ENCODE assay signal across 17 cellular contexts in the genomic region with DNA sequence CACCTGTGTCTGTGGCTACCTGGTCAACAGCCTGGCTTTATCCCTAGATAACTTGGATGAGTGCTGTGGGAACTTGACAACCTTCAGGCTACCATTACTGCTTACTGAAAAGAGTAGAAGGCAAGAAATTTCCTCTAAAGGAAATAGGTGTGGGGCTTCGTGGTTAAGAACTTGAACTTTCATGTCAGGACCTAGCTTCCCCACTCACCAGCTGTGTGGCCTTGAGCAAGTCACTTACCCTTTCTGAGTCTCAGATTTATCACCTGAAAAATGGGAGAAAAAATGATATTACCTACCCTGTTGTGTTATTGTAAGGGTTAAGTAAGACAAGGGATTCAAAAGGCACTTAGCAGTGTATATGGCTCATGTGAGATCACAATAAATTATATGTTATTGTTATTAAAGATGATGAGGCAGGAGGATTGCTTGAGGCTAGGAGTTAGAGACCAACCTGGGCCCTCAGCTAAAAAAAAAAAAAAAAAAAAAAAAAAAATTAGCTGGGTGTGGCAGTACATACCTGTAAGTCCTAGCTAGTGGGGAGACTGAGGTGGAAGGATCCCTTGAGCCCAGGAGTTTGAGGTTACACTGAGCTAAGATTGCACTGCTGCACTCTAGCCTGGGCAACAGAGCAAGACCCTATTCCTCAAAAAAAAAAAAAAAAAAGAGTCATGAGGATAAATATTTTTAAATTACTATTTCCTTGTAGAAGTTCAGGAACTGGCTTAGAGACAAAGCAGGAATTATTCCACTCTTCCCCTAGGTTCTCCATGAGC.
DNase-seq lines count a peak whose midpoint lies in the region; ATAC-seq, FAIRE-seq and TF ChIP-seq lines count a peak whose summit lies in the region.
"Had no signal": no experiment of that assay in that cellular context is flagged by ENCODE, and none has a peak within 500 bp of the region (broad histone marks: within the 10 kb centered on the region; RNA-seq: fewer than 3 reads in every experiment).

No MANE protein-coding gene starts in this region.

- no peaks in the 10 kb centered on the region for H3K9me1 ChIP-seq in endothelial cell of umbilical vein (replicated peaks; ENCODE audit: control insufficient read depth, extremely low read depth, insufficient read depth, low read length)

- FAIRE-seq in HepG2 (lab: Jason Lieb, UNC): no peak
- no peak for FAIRE-seq in endothelial cell of umbilical vein (lab: Jason Lieb, UNC)
- FAIRE-seq: H54 had no signal

- TF ChIP-seq CTCF in HepG2 (CRISPR knock-in tag; IDR thresholded peaks at IDR 0.05) (no peak), right lobe of liver (IDR thresholded peaks at IDR 0.05) (no peak), RWPE2 (IDR thresholded peaks at IDR 0.05; ENCODE audit: poor library complexity, severe bottlenecking) (no peak), endothelial cell of umbilical vein (IDR thresholded peaks at IDR 0.05; ENCODE audit: extremely low read depth in 1 of 2, insufficient read depth in 1 of 2, low read depth in 1 of 2, low read length in 2 of 2) (no peak)

- dilution Hi-C loops in endothelial cell of umbilical vein (cut with MboI; ENCODE audit: extremely low pct_ligation_motif_present, low sequenced_read_pairs): no loop called here

- no peaks in the 10 kb centered on the region for H3K9me3 ChIP-seq in HepG2 (ENCODE audit: low read length)
- no peaks in the 10 kb centered on the region for H3K9me3 ChIP-seq in right lobe of liver
- no peaks in the 10 kb centered on the region for H3K9me3 ChIP-seq in RWPE2 (ENCODE audit: severe bottlenecking)
- H3K9me3 ChIP-seq in endothelial cell of umbilical vein (replicated peaks; ENCODE audit: control insufficient read depth, insufficient read depth, low read length): no peaks in the 10 kb centered on the region
- no peaks in the 10 kb centered on the region for H3K9me3 ChIP-seq in SJCRH30 (replicated peaks)

- H3K4me2 ChIP-seq in HepG2 (ENCODE audit: low read depth, low read length): peak overlapping the region; percentile 68
- H3K4me2 ChIP-seq in endothelial cell of umbilical vein (ENCODE audit: insufficient read depth, low read length): no peak overlapping the region

- no peak for TF ChIP-seq RAD21 in HepG2 (CRISPR knock-in tag; IDR thresholded peaks at IDR 0.05)

- H3K4me1 ChIP-seq in HepG2 (ENCODE audit: insufficient read depth, low read length): peaks cover 27% of the 10 kb centered on the region
- H3K4me1 ChIP-seq in right lobe of liver: peaks cover 0 to 11% (median 0%) of the 10 kb centered on the region in 4 donors
- peaks cover 16% of the 10 kb centered on the region for H3K4me1 ChIP-seq in RWPE2 (ENCODE audit: insufficient read depth, poor library complexity, severe bottlenecking)
- peaks cover 42% of the 10 kb centered on the region for H3K4me1 ChIP-seq in endothelial cell of umbilical vein (ENCODE audit: control insufficient read depth, extremely low read depth, insufficient read depth, low read length)
- peaks cover 38% of the 10 kb centered on the region for H3K4me1 ChIP-seq in SJCRH30

- H2AFZ ChIP-seq in HepG2 (ENCODE audit: low read length) (no peak overlapping the region), endothelial cell of umbilical vein (ENCODE audit: low read depth, low read length) (peak overlapping the region; percentile 46)

- intact Hi-C loops in HepG2 (cut with micrococcal nuclease; ENCODE audit: unreplicated experiment) (loop anchor here (10.0 kb wide), 1 partner anchor 267 kb away; no protein-coding TSS in a partner anchor), right lobe of liver (cut with DNase I) (no loop called here), endothelial cell of umbilical vein (cut with micrococcal nuclease) (no loop called here)

- no peak for TF ChIP-seq POLR2A in HepG2 (IDR thresholded peaks at IDR 0.05; ENCODE audit: insufficient read depth in 1 of 2, low read depth in 2 of 2, low read length in 2 of 2)
- TF ChIP-seq POLR2A in right lobe of liver (IDR thresholded peaks at IDR 0.05): no peak
- TF ChIP-seq POLR2A in endothelial cell of umbilical vein (IDR thresholded peaks at IDR 0.05; ENCODE audit: low read depth, low read length): no peak

- H3K27ac ChIP-seq in HepG2 (ENCODE audit: extremely low read length, insufficient read depth, low read length) (peak overlapping the region; percentile 65), right lobe of liver (no peak overlapping the region), RWPE2 (ENCODE audit: poor library complexity, severe bottlenecking) (no peak overlapping the region), endothelial cell of umbilical vein (ENCODE audit: insufficient read depth, low read depth, low read length) (no peak overlapping the region), SJCRH30 (no peak overlapping the region)

- H3K79me2 ChIP-seq in HepG2 (ENCODE audit: insufficient read depth, low read length) (no peaks in the 10 kb centered on the region), endothelial cell of umbilical vein (ENCODE audit: control insufficient read depth, insufficient read depth, low read length) (no peaks in the 10 kb centered on the region)

- in situ Hi-C loops in HepG2 (cut with HindIII; ENCODE audit: extremely low pct_ligation_motif_present, low pct_unique_long_range_greater_than_20kb): no loop called here

- H3K36me3 ChIP-seq in HepG2 (replicated peaks in 1 of 2; ENCODE audit: control insufficient read depth in 1 of 2, insufficient read depth in 2 of 2, low read length in 2 of 2): no peaks in the 10 kb centered on the region; a peak in 1 of 5 replicates
- no peaks in the 10 kb centered on the region for H3K36me3 ChIP-seq in right lobe of liver
- H3K36me3 ChIP-seq in RWPE2 (ENCODE audit: low read depth): no peaks in the 10 kb centered on the region
- no peaks in the 10 kb centered on the region for H3K36me3 ChIP-seq in endothelial cell of umbilical vein (ENCODE audit: control insufficient read depth in 2 of 2, extremely low read depth in 1 of 2, insufficient read depth in 2 of 2, low read length in 2 of 2)
- no peaks in the 10 kb centered on the region for H3K36me3 ChIP-seq in SJCRH30

- H3K27me3 ChIP-seq in HepG2 (ENCODE audit: control insufficient read depth in 1 of 2, insufficient read depth in 2 of 2, low read length in 2 of 2): no peaks in the 10 kb centered on the region; a peak in 1 of 5 replicates
- no peaks in the 10 kb centered on the region for H3K27me3 ChIP-seq in right lobe of liver
- H3K27me3 ChIP-seq in RWPE2 (ENCODE audit: insufficient read depth, poor library complexity, severe bottlenecking): no peaks in the 10 kb centered on the region
- H3K27me3 ChIP-seq in endothelial cell of umbilical vein (ENCODE audit: control insufficient read depth in 2 of 2, insufficient read depth in 2 of 2, low read length in 2 of 2): no peaks in the 10 kb centered on the region
- no peaks in the 10 kb centered on the region for H3K27me3 ChIP-seq in SJCRH30

- DNase-seq in HepG2 (ENCODE audit: low spot score) (no peak), right lobe of liver (no peak), RWPE2 (ENCODE audit: low spot score) (no peak), endothelial cell of umbilical vein (ENCODE audit: low read depth, low spot score) (no peak), SJCRH30 (no peak), NCI-H748 treated with DMSO at 0.1 percent for 48 hours (lab: John Stamatoyannopoulos, UW) (no peak), NCI-H510A (lab: John Stamatoyannopoulos, UW) (no peak), SKM-1 treated with dmso at 0.1 percent for 144 hours (lab: John Stamatoyannopoulos, UW; ENCODE audit: unreplicated experiment) (no peak)
- DNase-seq: activated CD4-positive, alpha-beta memory T cell treated with anti-CD3 and anti-CD28 coated beads, Interleukin-2, amount 10 ng/mL, durations not matched to agents 7 days and 5 days; activated naive CD4-positive, alpha-beta T cell treated with anti-CD3 and anti-CD28 coated beads, Interleukin-2, amount 50 U/mL, for 16 hours; activated T-cell treated with anti-CD3 and anti-CD28 coated beads, Interleukin-2, amount 50 U/mL, for 24 hours; cerebellar nuclear complex; effector memory CD8-positive, alpha-beta T cell; NCI-H1436; SHP77 had no signal

- TF ChIP-seq EP300 in HepG2 (IDR thresholded peaks at IDR 0.05; ENCODE audit: low read depth in 2 of 2, low read length in 2 of 2) (no peak), HepG2 (CRISPR knock-in tag; IDR thresholded peaks at IDR 0.05; ENCODE audit: borderline replicate concordance) (no peak)

- ATAC-seq in HepG2 (no peak), right lobe of liver (no peak), RWPE2 (ENCODE audit: low read depth) (peak; percentile 22; the same call in 1 of the 3 replicates)
- ATAC-seq: effector memory CD8-positive, alpha-beta T cell; stimulated activated memory B cell treated with anti-CD40 and anti-IgM and Interleukin-4, amounts not matched to agents 10 μg/mL and 1 μg/mL and 100 μg/mL, for 72 hours had no signal

- BruUV-seq in HepG2 (replicated peaks; lab: Mats Ljungman, UMichigan) (no TSS peak), endothelial cell of umbilical vein (replicated peaks; lab: Mats Ljungman, UMichigan) (no TSS peak)

- H4K20me1 ChIP-seq in HepG2 (ENCODE audit: insufficient read depth, low read length) (no peaks in the 10 kb centered on the region), endothelial cell of umbilical vein (replicated peaks; ENCODE audit: control insufficient read depth, extremely low read depth, insufficient read depth, low read length) (no peaks in the 10 kb centered on the region)

- H3K9ac ChIP-seq in HepG2 (ENCODE audit: insufficient read depth, low read depth, low read length): peak overlapping the region; percentile 19; the same call in 1 of the 2 replicates
- no peak overlapping the region for H3K9ac ChIP-seq in endothelial cell of umbilical vein (replicated peaks; ENCODE audit: extremely low read depth, insufficient read depth, low read length)

- POLR2A ChIA-PET in HepG2 (lab: Yijun Ruan, JAX): interaction anchor here (1.3 kb wide), 1 partner anchor 62 kb away, joined by 3 read pairs; no protein-coding TSS in a partner anchor
- POLR2A ChIA-PET in endothelial cell of umbilical vein (lab: Charles Lee): no interaction called here

- H3K4me3 ChIP-seq in HepG2 (replicated peaks in 1 of 3; ENCODE audit: insufficient read depth in 1 of 3, low read depth in 2 of 3, low read length in 3 of 3): peak overlapping the region in 2 of 3 experiments; percentile 8 to 21; a peak in 2 of 6 replicates
- no peak overlapping the region for H3K4me3 ChIP-seq in right lobe of liver
- no peak overlapping the region for H3K4me3 ChIP-seq in RWPE2 (ENCODE audit: severe bottlenecking)
- H3K4me3 ChIP-seq in endothelial cell of umbilical vein (replicated peaks in 1 of 3; ENCODE audit: insufficient read depth in 1 of 3, low read depth in 1 of 3, low read length in 3 of 3): no peak overlapping the region
- H3K4me3 ChIP-seq in SJCRH30: no peak overlapping the region

- CTCF ChIA-PET in HepG2 (lab: Yijun Ruan, JAX; ENCODE audit: low intra/inter-chr PET ratio, low total read pairs) (interaction anchor here (0.6 kb wide), 1 partner anchor 67 kb away, joined by 3 read pairs; no protein-coding TSS in a partner anchor), endothelial cell of umbilical vein (lab: Charles Lee) (interaction anchor here (0.8 to 3.6 kb wide), 8 partner anchors 9 to 127 kb away, joined by 3 to 14 read pairs (median 4); no protein-coding TSS in a partner anchor)

- WGBS in HepG2 (ENCODE audit: low lambda C conversion rate): 8% methylated on average over 1 of the region's 1 CpG
- 17% methylated on average over 1 of the region's 1 CpG for WGBS in right lobe of liver (ENCODE audit: insufficient coverage, low coverage, low lambda C conversion rate, missing lambda C conversion rate)

Comparison
In these comparisons a context has a peak if more than half of its experiments do, and no peak if none do; other contexts are left out.
1. H3K4me3 ChIP-seq: peak in HepG2 (2 of 3); none in right lobe of liver (0 of 3), RWPE2 (single experiment), endothelial cell of umbilical vein (0 of 3) and SJCRH30 (single experiment).